Comparison of ENCODE assay signal across 1 cellular context in genomic region chr9:136590788-136591187, GRCh38.
TF ChIP-seq lines count a peak whose summit lies in the region.

No MANE protein-coding gene starts in this region.

TF ChIP-seq in WTC11, 78 proteins besides CTCF, POLR2A, EP300 and RAD21 (continued from another document):
- TF ChIP-seq MLX (CRISPR knock-in tag; IDR thresholded peaks at IDR 0.05) (no peak), NFATC4 (CRISPR knock-in tag; IDR thresholded peaks at IDR 0.05) (no peak), OVOL2 (CRISPR knock-in tag; IDR thresholded peaks at IDR 0.05; ENCODE audit: borderline replicate concordance) (no peak), SP1 (CRISPR knock-in tag; conservative IDR thresholded peaks at IDR 0.05) (no peak), NFE2L1 (CRISPR knock-in tag; IDR thresholded peaks at IDR 0.05) (no peak), GTF2I (CRISPR knock-in tag; conservative IDR thresholded peaks at IDR 0.05) (no peak), FOXK1 (CRISPR knock-in tag; IDR thresholded peaks at IDR 0.05) (no peak)
TF ChIP-seq in WTC11: peak in this region for 0.
